ENCODE assay signal across 16 cellular contexts in genomic region chr5:132629230-132629944, GRCh38. TPM values are rescaled to one million over a fixed set of nuclear protein-coding genes. Genes with fewer than 3 reads are reported as not detected.
A peak's percentile ranks its signal among the peaks of the same experiment; 100 is the strongest.
DNase-seq lines count a peak whose midpoint lies in the region; ATAC-seq and TF ChIP-seq lines count a peak whose summit lies in the region.
"Had no signal": no experiment of that assay in that cellular context is flagged by ENCODE, and none has a peak within 500 bp of the region (broad histone marks: within the 10 kb centered on the region; RNA-seq: fewer than 3 reads in every experiment).

No MANE protein-coding gene starts in this region.

- peak; percentile 65 for DNase-seq in activated CD4-positive, alpha-beta T cell treated with anti-CD3 and anti-CD28 coated beads, Interleukin-2, amount 10 ng/mL, durations not matched to agents 24 days and 14 days
- no peak for DNase-seq in activated CD4-positive, alpha-beta T cell treated with anti-CD3 and anti-CD28 coated beads, Interleukin-2, amount 50 U/mL, for 48 hours
- DNase-seq in natural killer cell treated with Interleukin-12 subunit alpha and Interleukin-12 subunit beta and Interleukin-15 and Interleukin-18, amount 100 ng/mL, for 72 hours (ENCODE audit: low spot score) = no peak
- no peak for DNase-seq in upper lobe of right lung
- no peak for DNase-seq in effector CD8-positive, alpha-beta T cell (lab: John Stamatoyannopoulos, UW)
- DNase-seq: activated effector memory CD4-positive, alpha-beta T cell treated with anti-CD3 and anti-CD28 coated beads, Interleukin-2, amount 50 U/mL, for 16 hours; cortex of kidney; head of caudate nucleus; NCI-H2029 had no signal

- TF ChIP-seq POLR2A in gastroesophageal sphincter (IDR thresholded peaks at IDR 0.05) = no peak

- H3K9me3 Mint-ChIP-seq in activated CD4-positive, alpha-beta T cell treated with anti-CD3 and anti-CD28 coated beads, Interleukin-2, amount 10 ng/mL, durations not matched to agents 24 days and 14 days = no peaks in the 10 kb centered on the region
- no peaks in the 10 kb centered on the region for H3K9me3 Mint-ChIP-seq in natural killer cell treated with Interleukin-12 subunit alpha and Interleukin-12 subunit beta and Interleukin-15 and Interleukin-18, amount 100 ng/mL, for 72 hours
- H3K9me3 Mint-ChIP-seq: GM23338, mesothelial cell of epicardium had no signal

- H3K36me3 Mint-ChIP-seq in activated CD4-positive, alpha-beta T cell treated with anti-CD3 and anti-CD28 coated beads, Interleukin-2, amount 10 ng/mL, durations not matched to agents 24 days and 14 days (ENCODE audit: low read depth) = peaks cover 52% of the 10 kb centered on the region
- H3K36me3 Mint-ChIP-seq in natural killer cell treated with Interleukin-12 subunit alpha and Interleukin-12 subunit beta and Interleukin-15 and Interleukin-18, amount 100 ng/mL, for 72 hours = peaks cover 19% of the 10 kb centered on the region

- H3K4me1 ChIP-seq in gastroesophageal sphincter (no peaks in the 10 kb centered on the region), upper lobe of right lung (no peaks in the 10 kb centered on the region)
- H3K4me1 ChIP-seq: right atrium auricular region had no signal

- intact Hi-C loops in activated CD4-positive, alpha-beta T cell treated with anti-CD3 and anti-CD28 coated beads, Interleukin-2, amount 10 ng/mL, durations not matched to agents 24 days and 14 days (cut with micrococcal nuclease) = no loop called here
- intact Hi-C loops in upper lobe of right lung (cut with DNase I) = no loop called here

- H3K27me3 Mint-ChIP-seq in activated CD4-positive, alpha-beta T cell treated with anti-CD3 and anti-CD28 coated beads, Interleukin-2, amount 10 ng/mL, durations not matched to agents 24 days and 14 days = no peaks in the 10 kb centered on the region
- no peaks in the 10 kb centered on the region for H3K27me3 Mint-ChIP-seq in natural killer cell treated with Interleukin-12 subunit alpha and Interleukin-12 subunit beta and Interleukin-15 and Interleukin-18, amount 100 ng/mL, for 72 hours

- ATAC-seq in GM21528 (IDR thresholded peaks at IDR 0.05; ENCODE audit: low FRiP score, unreplicated experiment) (peak; percentile 66), HG03439 (IDR thresholded peaks at IDR 0.05; ENCODE audit: unreplicated experiment) (peak; percentile 74), gastroesophageal sphincter (no peak), upper lobe of right lung (no peak)
- ATAC-seq in natural killer cell treated with Interleukin-12 subunit alpha and Interleukin-12 subunit beta and Interleukin-15 and Interleukin-18, amount 100 ng/mL, for 72 hours = peak in 1 of 2 donors; percentile 81
- ATAC-seq: GM23338 had no signal

- no peak for TF ChIP-seq CTCF in gastroesophageal sphincter (IDR thresholded peaks at IDR 0.05)
- no peak for TF ChIP-seq CTCF in upper lobe of right lung (IDR thresholded peaks at IDR 0.05)

- no peak overlapping the region for H3K4me3 ChIP-seq in gastroesophageal sphincter
- H3K4me3 ChIP-seq in upper lobe of right lung = no peak overlapping the region
- H3K4me3 ChIP-seq: GM23338, right atrium auricular region had no signal

- H3K36me3 ChIP-seq in gastroesophageal sphincter (peaks cover 0 to 61% of the 10 kb centered on the region in 2 donors), upper lobe of right lung (peaks cover 19% of the 10 kb centered on the region)
- H3K36me3 ChIP-seq: right atrium auricular region had no signal

- H3K27ac Mint-ChIP-seq in activated CD4-positive, alpha-beta T cell treated with anti-CD3 and anti-CD28 coated beads, Interleukin-2, amount 10 ng/mL, durations not matched to agents 24 days and 14 days = peak overlapping the region; percentile 86
- peak overlapping the region; percentile 36 to 69 for H3K27ac Mint-ChIP-seq in natural killer cell treated with Interleukin-12 subunit alpha and Interleukin-12 subunit beta and Interleukin-15 and Interleukin-18, amount 100 ng/mL, for 72 hours
- H3K27ac Mint-ChIP-seq: GM23338, mesothelial cell of epicardium had no signal

- H3K4me3 Mint-ChIP-seq in activated CD4-positive, alpha-beta T cell treated with anti-CD3 and anti-CD28 coated beads, Interleukin-2, amount 10 ng/mL, durations not matched to agents 24 days and 14 days = peak overlapping the region; percentile 28
- peak overlapping the region; percentile 0 for H3K4me3 Mint-ChIP-seq in natural killer cell treated with Interleukin-12 subunit alpha and Interleukin-12 subunit beta and Interleukin-15 and Interleukin-18, amount 100 ng/mL, for 72 hours
- H3K4me3 Mint-ChIP-seq: GM23338, mesothelial cell of epicardium had no signal

- TF ChIP-seq EP300 in gastroesophageal sphincter (IDR thresholded peaks at IDR 0.05) = no peak

- no peaks in the 10 kb centered on the region for H3K27me3 ChIP-seq in gastroesophageal sphincter
- H3K27me3 ChIP-seq in upper lobe of right lung = no peaks in the 10 kb centered on the region
- H3K27me3 ChIP-seq: right atrium auricular region had no signal

- WGBS in gastroesophageal sphincter (ENCODE audit: low coverage in 1 of 2), 2 donors = 87 to 94% methylated on average over 4 to 5 of the region's 5 CpGs

- peaks cover 36% of the 10 kb centered on the region for H3K4me1 Mint-ChIP-seq in activated CD4-positive, alpha-beta T cell treated with anti-CD3 and anti-CD28 coated beads, Interleukin-2, amount 10 ng/mL, durations not matched to agents 24 days and 14 days
- peaks cover 18 to 33% of the 10 kb centered on the region in 2 donors for H3K4me1 Mint-ChIP-seq in natural killer cell treated with Interleukin-12 subunit alpha and Interleukin-12 subunit beta and Interleukin-15 and Interleukin-18, amount 100 ng/mL, for 72 hours (ENCODE audit: low read depth in 2 of 2)
- H3K4me1 Mint-ChIP-seq: GM23338, mesothelial cell of epicardium had no signal

- H3K27ac ChIP-seq in gastroesophageal sphincter = no peak overlapping the region
- H3K27ac ChIP-seq in upper lobe of right lung = no peak overlapping the region
- H3K27ac ChIP-seq: right atrium auricular region had no signal

- H3K9me3 ChIP-seq in gastroesophageal sphincter (no peaks in the 10 kb centered on the region), upper lobe of right lung (no peaks in the 10 kb centered on the region)
- H3K9me3 ChIP-seq: right atrium auricular region had no signal

RNA-seq across cellular contexts. Expression of gene IL13, which starts 28.6 kb away (rescaled TPM):
- 231 and 239 TPM in 2 replicates for total RNA-seq in activated CD4-positive, alpha-beta T cell treated with anti-CD3 and anti-CD28 coated beads, Interleukin-2, amount 10 ng/mL, durations not matched to agents 24 days and 14 days
- 10 to 100 TPM in 1 of 2 donors, 1 to 10 TPM in 1; 8.4 to 19.6 TPM for total RNA-seq in natural killer cell treated with Interleukin-12 subunit alpha and Interleukin-12 subunit beta and Interleukin-15 and Interleukin-18, amount 100 ng/mL, for 72 hours
- total RNA-seq in gastroesophageal sphincter (not detected), upper lobe of right lung (not detected)
- total RNA-seq: A673, GM23338, right atrium auricular region had no signal

RNA-seq across cellular contexts. Expression of gene IL4, which starts 44.4 kb away (rescaled TPM):
- total RNA-seq in activated CD4-positive, alpha-beta T cell treated with anti-CD3 and anti-CD28 coated beads, Interleukin-2, amount 10 ng/mL, durations not matched to agents 24 days and 14 days = 20.5 and 21.2 TPM in 2 replicates
- total RNA-seq in natural killer cell treated with Interleukin-12 subunit alpha and Interleukin-12 subunit beta and Interleukin-15 and Interleukin-18, amount 100 ng/mL, for 72 hours = 1 to 10 TPM in 1 of 2 donors, not detected in 1; 2.6 TPM
- total RNA-seq in gastroesophageal sphincter (not detected), upper lobe of right lung (not detected)
- total RNA-seq: A673, GM23338, mesothelial cell of epicardium, right atrium auricular region had no signal

Comparison
In these comparisons a context has a peak if more than half of its experiments do, and no peak if none do; other contexts are left out.
1. ATAC-seq: peak in GM21528 (single experiment) and HG03439 (single experiment); none in gastroesophageal sphincter (single experiment) and upper lobe of right lung (single experiment).
2. RNA of gene IL13, which starts 28.6 kb away (total RNA-seq): 231 to 239 TPM in activated CD4-positive, alpha-beta T cell treated with anti-CD3 and anti-CD28 coated beads, Interleukin-2, amount 10 ng/mL, durations not matched to agents 24 days and 14 days; 8.4 to 19.6 TPM in natural killer cell treated with Interleukin-12 subunit alpha and Interleukin-12 subunit beta and Interleukin-15 and Interleukin-18, amount 100 ng/mL, for 72 hours, not detected in gastroesophageal sphincter and not detected in upper lobe of right lung (single experiment); every median in the first group is over 10 times any median in the second.